Comparison of ENCODE assay signal across 9 cellular contexts in the genomic region with DNA sequence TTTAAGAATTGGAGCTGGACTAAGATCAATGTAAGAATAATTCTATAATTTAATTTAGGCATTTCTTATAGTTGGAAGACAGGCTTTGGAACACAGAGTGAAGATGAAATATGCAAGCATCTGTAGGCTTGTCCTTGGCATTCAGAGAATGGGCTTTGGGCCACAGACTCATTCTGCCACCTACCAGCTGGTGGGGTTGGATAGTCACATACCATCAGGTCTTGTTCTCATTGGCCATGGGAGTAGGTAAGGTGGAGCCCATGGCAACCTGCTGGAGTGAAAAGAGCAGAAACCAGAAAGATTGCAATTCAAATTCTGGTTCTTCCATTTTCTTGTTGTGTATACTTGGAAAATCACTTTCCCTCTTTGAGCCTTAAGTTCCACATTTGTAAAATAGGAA.
"Had no signal": no experiment of that assay in that cellular context is flagged by ENCODE, and none has a peak within 500 bp of the region (broad histone marks: within the 10 kb centered on the region; RNA-seq: fewer than 3 reads in every experiment).

No MANE protein-coding gene starts in this region.

- H2AFZ ChIP-seq: GM23248 had no signal

- ATAC-seq: HCT116, HepG2 had no signal

- H3K27ac ChIP-seq: GM23248, HL-60 had no signal

- H3K9me3 ChIP-seq: HAP-1 had no signal

- H3K36me3 ChIP-seq: HAP-1 had no signal

- H3K9ac ChIP-seq: GM23248 had no signal

- H3K4me1 ChIP-seq: HAP-1 had no signal

- H3K4me3 ChIP-seq: GM23248, HAP-1 had no signal

- DNase-seq: GM23248, GOT3, H7, HFFc6, KBM-7 had no signal
